ENCODE assay signal across 25 cellular contexts in genomic region chr1:80453775-80454174, GRCh38.
"Had no signal": no experiment of that assay in that cellular context is flagged by ENCODE, and none has a peak within 500 bp of the region (broad histone marks: within the 10 kb centered on the region; RNA-seq: fewer than 3 reads in every experiment).

No MANE protein-coding gene starts in this region.

- H3K9me3 ChIP-seq: colonic mucosa, esophagus muscularis mucosa, esophagus squamous epithelium, gastrocnemius medialis, gastroesophageal sphincter, heart left ventricle had no signal

- H3K9me3 Mint-ChIP-seq: dendritic cell treated with granulocyte-macrophage colony-stimulating factor and Interleukin-4, amounts not matched to agents 40 ng/mL and 50 ng/mL, for 4 days; endodermal cell had no signal

- H3K27me3 Mint-ChIP-seq: dendritic cell treated with granulocyte-macrophage colony-stimulating factor and Interleukin-4, amounts not matched to agents 40 ng/mL and 50 ng/mL, for 4 days; effector memory CD8-positive, alpha-beta T cell had no signal

- H3K4me1 Mint-ChIP-seq: endodermal cell had no signal

- DNase-seq: colonic mucosa; cortex of kidney; dermis blood vessel endothelial cell; dorsolateral prefrontal cortex; effector CD4-positive, alpha-beta T cell; effector CD8-positive, alpha-beta T cell; effector memory CD4-positive, alpha-beta T cell; effector memory CD8-positive, alpha-beta T cell; endodermal cell; erythroblast; esophagus squamous epithelium; foreskin fibroblast; foreskin keratinocyte; foreskin melanocyte; gastrocnemius medialis; glutamatergic neuron; head of caudate nucleus; heart left ventricle; heart right ventricle had no signal

- H3K4me3 Mint-ChIP-seq: dendritic cell treated with granulocyte-macrophage colony-stimulating factor and Interleukin-4, amounts not matched to agents 40 ng/mL and 50 ng/mL, for 4 days; effector memory CD8-positive, alpha-beta T cell; endodermal cell had no signal

- H3K36me3 ChIP-seq: colonic mucosa, esophagus muscularis mucosa, esophagus squamous epithelium, gastrocnemius medialis, gastroesophageal sphincter, heart left ventricle, heart right ventricle had no signal

- H3K27me3 ChIP-seq: colonic mucosa, dorsolateral prefrontal cortex, esophagus muscularis mucosa, esophagus squamous epithelium, foreskin keratinocyte, gastrocnemius medialis, gastroesophageal sphincter, heart left ventricle, heart right ventricle had no signal

- H3K27ac Mint-ChIP-seq: dendritic cell treated with granulocyte-macrophage colony-stimulating factor and Interleukin-4, amounts not matched to agents 40 ng/mL and 50 ng/mL, for 4 days; effector memory CD8-positive, alpha-beta T cell; endodermal cell had no signal

- ATAC-seq: effector memory CD8-positive, alpha-beta T cell; esophagus mucosa; foreskin keratinocyte; gastrocnemius medialis; gastroesophageal sphincter; heart left ventricle; heart right ventricle had no signal

- H3K4me1 ChIP-seq: colonic mucosa, esophagus squamous epithelium, foreskin keratinocyte, gastrocnemius medialis, gastroesophageal sphincter, heart left ventricle, heart right ventricle had no signal

- H3K27ac ChIP-seq: colonic mucosa, coronary artery, dorsolateral prefrontal cortex, epithelial cell of prostate, esophagus muscularis mucosa, esophagus squamous epithelium, foreskin keratinocyte, gastrocnemius medialis, gastroesophageal sphincter, heart left ventricle, heart right ventricle had no signal

- H3K4me3 ChIP-seq: colonic mucosa, coronary artery, dorsolateral prefrontal cortex, esophagus muscularis mucosa, esophagus squamous epithelium, gastrocnemius medialis, gastroesophageal sphincter, heart left ventricle, heart right ventricle had no signal
